ENCODE assay signal across 24 cellular contexts in the genomic region with DNA sequence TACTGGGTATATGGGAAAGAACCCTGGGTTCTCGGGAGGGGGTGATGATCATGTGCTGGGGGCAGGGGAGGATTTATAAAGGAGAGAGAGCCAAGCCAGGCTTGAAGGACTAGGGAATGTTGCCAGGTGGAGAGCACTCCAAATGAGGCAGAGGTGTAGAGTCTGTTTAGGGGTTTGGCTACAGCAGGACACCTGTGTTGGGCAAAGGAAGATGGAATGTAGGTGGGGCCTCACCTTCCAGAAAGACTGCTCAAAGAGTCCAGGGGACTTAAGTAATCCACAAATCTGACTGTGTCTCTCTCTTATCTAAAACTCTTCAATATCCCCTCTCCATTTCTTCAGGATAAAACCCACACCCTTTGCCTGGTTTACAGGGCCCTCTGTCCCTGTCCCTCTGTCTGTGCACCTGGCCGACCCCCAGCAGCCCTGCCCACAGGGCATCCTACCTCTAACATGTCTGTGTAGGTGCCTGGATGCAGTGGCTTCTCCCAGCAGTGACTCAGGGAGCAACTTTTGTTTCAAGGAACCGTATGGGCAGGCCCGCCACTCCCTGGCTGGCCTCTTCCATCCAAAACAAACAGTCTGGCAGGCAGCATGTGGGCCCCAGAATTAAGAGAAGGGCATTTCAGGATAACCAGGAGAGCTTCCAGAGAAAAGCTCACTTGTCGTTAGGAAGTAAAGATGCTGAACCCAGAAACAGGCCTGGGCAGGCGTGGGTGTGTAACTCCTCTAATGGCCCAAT. TPM values are rescaled to one million over a fixed set of nuclear protein-coding genes. Genes with fewer than 3 reads are reported as not detected.
A peak's percentile ranks its signal among the peaks of the same experiment; 100 is the strongest.
DNase-seq lines count a peak whose midpoint lies in the region; ATAC-seq and TF ChIP-seq lines count a peak whose summit lies in the region.
"Had no signal": no experiment of that assay in that cellular context is flagged by ENCODE, and none has a peak within 500 bp of the region (broad histone marks: within the 10 kb centered on the region; RNA-seq: fewer than 3 reads in every experiment).

No MANE protein-coding gene starts in this region.

- no peak overlapping the region for H3K27ac ChIP-seq in GM23248
- peak overlapping the region in 1 of 2 donors; percentile 28 for H3K27ac ChIP-seq in prostate gland
- H3K27ac ChIP-seq in spleen = no peak overlapping the region
- H3K27ac ChIP-seq in Peyer's patch = no peak overlapping the region
- H3K27ac ChIP-seq: KMS-11 had no signal

- H3K4me3 ChIP-seq in GM23248 = no peak overlapping the region
- H3K4me3 ChIP-seq in adipocyte (ENCODE audit: low read length) = no peak overlapping the region
- no peak overlapping the region for H3K4me3 ChIP-seq in foreskin fibroblast (ENCODE audit: low read depth in 1 of 2, low read length in 2 of 2)
- no peak overlapping the region for H3K4me3 ChIP-seq in prostate gland
- no peak overlapping the region for H3K4me3 ChIP-seq in spleen
- H3K4me3 ChIP-seq in Peyer's patch = no peak overlapping the region

- H3K27ac Mint-ChIP-seq in effector memory CD8-positive, alpha-beta T cell = peak overlapping the region in 1 of 2 donors; percentile 36
- H3K27ac Mint-ChIP-seq: activated B cell treated with CpG ODN at 0.5 μM for 24 hours; activated CD4-positive, alpha-beta memory T cell treated with anti-CD3 and anti-CD28 coated beads for 36 hours; activated T-cell treated with anti-CD3 and anti-CD28 coated beads, Interleukin-2, amount 50 U/mL, for 24 hours; natural killer cell treated with Interleukin-12 subunit alpha and Interleukin-12 subunit beta and Interleukin-15 and Interleukin-18, amount 100 ng/mL, for 72 hours; stimulated activated naive CD8-positive, alpha-beta T cell treated with anti-CD3 and anti-CD28 coated beads, Interleukin-15, Interleukin-2, amounts not matched to agents 100 ng/mL and 50 ng/mL, for 24 hours; type B pancreatic cell had no signal

- H3K4me1 Mint-ChIP-seq in effector memory CD8-positive, alpha-beta T cell (ENCODE audit: low read depth in 2 of 2) = no peaks in the 10 kb centered on the region
- H3K4me1 Mint-ChIP-seq: activated B cell treated with CpG ODN at 0.5 μM for 24 hours had no signal

- H3K27me3 ChIP-seq in GM23248 (replicated peaks; ENCODE audit: insufficient read depth) (peaks cover 10% of the 10 kb centered on the region; the same call in 1 of the 2 replicates), adipocyte (replicated peaks; ENCODE audit: control insufficient read depth, insufficient read depth, low read length) (peaks cover 14% of the 10 kb centered on the region), prostate gland (replicated peaks; ENCODE audit: insufficient read depth) (no peaks in the 10 kb centered on the region), spleen (replicated peaks in 1 of 7) (peaks cover 0 to 18% (median 0%) of the 10 kb centered on the region in 7 donors), Peyer's patch (no peaks in the 10 kb centered on the region)

- no peak overlapping the region for H3K9ac ChIP-seq in GM23248
- H3K9ac ChIP-seq in adipocyte (ENCODE audit: low read length) = no peak overlapping the region
- H3K9ac ChIP-seq: KMS-11 had no signal

- H2AFZ ChIP-seq in GM23248 = no peak overlapping the region

- no peak for TF ChIP-seq POLR2A in prostate gland (IDR thresholded peaks at IDR 0.05)
- TF ChIP-seq POLR2A in spleen (IDR thresholded peaks at IDR 0.05) = no peak
- no peak for TF ChIP-seq POLR2A in Peyer's patch (IDR thresholded peaks at IDR 0.05)

- no peak overlapping the region for H3K4me3 Mint-ChIP-seq in effector memory CD8-positive, alpha-beta T cell
- H3K4me3 Mint-ChIP-seq: activated B cell treated with CpG ODN at 0.5 μM for 24 hours; activated CD4-positive, alpha-beta memory T cell treated with anti-CD3 and anti-CD28 coated beads for 36 hours; activated T-cell treated with anti-CD3 and anti-CD28 coated beads, Interleukin-2, amount 50 U/mL, for 24 hours; CD4-positive, CD25-positive, alpha-beta regulatory T cell; natural killer cell treated with Interleukin-12 subunit alpha and Interleukin-12 subunit beta and Interleukin-15 and Interleukin-18, amount 100 ng/mL, for 72 hours; stimulated activated naive CD8-positive, alpha-beta T cell treated with anti-CD3 and anti-CD28 coated beads, Interleukin-15, Interleukin-2, amounts not matched to agents 100 ng/mL and 50 ng/mL, for 24 hours; type B pancreatic cell had no signal

- H4K20me1 ChIP-seq in GM23248 (ENCODE audit: insufficient read depth) = no peaks in the 10 kb centered on the region

- peak; percentile 13 for DNase-seq in GM23248
- DNase-seq in adipocyte (ENCODE audit: low read depth) = peak; percentile 24
- DNase-seq in foreskin fibroblast = peak; percentile 23 to 68
- peak; percentile 70 for DNase-seq in prostate gland (ENCODE audit: low spot score)
- DNase-seq in spleen = no peak
- no peak for DNase-seq in activated CD4-positive, alpha-beta T cell treated with anti-CD3 and anti-CD28 coated beads for 1 hour
- no peak for DNase-seq in Peyer's patch
- no peak for DNase-seq in effector memory CD8-positive, alpha-beta T cell
- DNase-seq: activated B cell treated with CpG ODN at 0.5 μM for 24 hours; activated CD4-positive, alpha-beta memory T cell treated with anti-CD3 and anti-CD28 coated beads for 36 hours; activated naive CD4-positive, alpha-beta T cell; activated T-cell treated with anti-CD3 and anti-CD28 coated beads, Interleukin-2, amount 50 U/mL, for 24 hours; CD4-positive, CD25-positive, alpha-beta regulatory T cell; effector CD8-positive, alpha-beta T cell; GOT3; MV-4-11; NCI-H1694; NCI-H345; PC-3; stimulated activated CD4-positive, alpha-beta T cell treated with anti-CD3 and anti-CD28 coated beads, Interleukin-2, amount 100 ng/mL, for 48 hours had no signal

- no peak overlapping the region for H3K4me2 ChIP-seq in GM23248 (ENCODE audit: unreplicated experiment)
- H3K4me2 ChIP-seq: KMS-11 had no signal

- H3F3A ChIP-seq in GM23248 (ENCODE audit: insufficient read depth) = no peaks in the 10 kb centered on the region

- H3K27me3 Mint-ChIP-seq in effector memory CD8-positive, alpha-beta T cell = peaks cover 18 to 20% of the 10 kb centered on the region in 2 donors

- WGBS in GM23248 (ENCODE audit: low coverage in 1 of 2, low lambda C conversion rate in 2 of 2, missing lambda C conversion rate in 2 of 2), 2 experiments = 41% methylated on average over 6 of the region's 6 CpGs
- WGBS in prostate gland = 19% methylated on average over 6 of the region's 6 CpGs
- 72 to 86% (median 79%) methylated on average over 6 of the region's 6 CpGs for WGBS in spleen, 5 donors

- H3K9me3 ChIP-seq in GM23248 (ENCODE audit: low read depth) = no peaks in the 10 kb centered on the region
- peaks cover 4% of the 10 kb centered on the region for H3K9me3 ChIP-seq in adipocyte (ENCODE audit: control insufficient read depth, low read length)
- no peaks in the 10 kb centered on the region for H3K9me3 ChIP-seq in prostate gland
- peaks cover 0 to 13% (median 3%) of the 10 kb centered on the region in 8 donors for H3K9me3 ChIP-seq in spleen
- no peaks in the 10 kb centered on the region for H3K9me3 ChIP-seq in Peyer's patch

- no peaks in the 10 kb centered on the region for H3K36me3 Mint-ChIP-seq in effector memory CD8-positive, alpha-beta T cell (ENCODE audit: insufficient read depth)
- H3K36me3 Mint-ChIP-seq: activated CD4-positive, alpha-beta memory T cell treated with anti-CD3 and anti-CD28 coated beads for 36 hours; natural killer cell treated with Interleukin-12 subunit alpha and Interleukin-12 subunit beta and Interleukin-15 and Interleukin-18, amount 100 ng/mL, for 72 hours; type B pancreatic cell had no signal

- H3K9me2 ChIP-seq in GM23248 (ENCODE audit: insufficient read depth) = no peaks in the 10 kb centered on the region

- TF ChIP-seq CTCF in foreskin fibroblast (IDR thresholded peaks at IDR 0.05; ENCODE audit: low read depth, low read length) (no peak), prostate gland (IDR thresholded peaks at IDR 0.05) (no peak), spleen (IDR thresholded peaks at IDR 0.05 in 8 of 11, conservative IDR thresholded peaks at IDR 0.05 in 3 of 11) (no peak), Peyer's patch (IDR thresholded peaks at IDR 0.05) (no peak)

- intact Hi-C loops in prostate gland (cut with DNase I) (no loop called here), spleen (cut with DNase I; ENCODE audit: low total_unique reads) (no loop called here)

- peaks cover 0 to 2% of the 10 kb centered on the region in 2 donors for H3K9me3 Mint-ChIP-seq in effector memory CD8-positive, alpha-beta T cell
- H3K9me3 Mint-ChIP-seq: type B pancreatic cell had no signal

- no peaks in the 10 kb centered on the region for H3K79me2 ChIP-seq in GM23248 (ENCODE audit: insufficient read depth)

- H3K4me1 ChIP-seq in GM23248 (ENCODE audit: insufficient read depth) (no peaks in the 10 kb centered on the region), adipocyte (ENCODE audit: control insufficient read depth, insufficient read depth, low read length) (no peaks in the 10 kb centered on the region), prostate gland (replicated peaks) (no peaks in the 10 kb centered on the region), spleen (no peaks in the 10 kb centered on the region), Peyer's patch (no peaks in the 10 kb centered on the region)

- no peak for ATAC-seq in effector memory CD8-positive, alpha-beta T cell (replicated peaks)
- ATAC-seq: natural killer cell treated with Interleukin-12 subunit alpha and Interleukin-12 subunit beta and Interleukin-15 and Interleukin-18, amount 100 ng/mL, for 72 hours; PC-3 had no signal

- H3K36me3 ChIP-seq in GM23248 (ENCODE audit: low read depth) (no peaks in the 10 kb centered on the region), adipocyte (ENCODE audit: control insufficient read depth, insufficient read depth, low read length, severe bottlenecking) (no peaks in the 10 kb centered on the region), prostate gland (no peaks in the 10 kb centered on the region), spleen (no peaks in the 10 kb centered on the region), Peyer's patch (no peaks in the 10 kb centered on the region)

- in situ Hi-C loops in GM23248 (cut with MboI) = no loop called here

RNA-seq across cellular contexts. Expression of a gene that starts 10.6 kb away (rescaled TPM):
- total RNA-seq in GM23248 (2014; rRNA removed; shearing (Covaris generic)) = 28.7 and 31.4 TPM in 2 replicates
- 39.0 and 41.0 TPM in 2 replicates for polyA plus RNA-seq in GM23248 (2016; fragmentation: Nextera tagmentation; extraction: Ambion mirVana)
- total RNA-seq in prostate gland = 10 to 100 TPM; 24.2 to 35.2 TPM
- total RNA-seq in spleen = 10 to 100 TPM; 19.3 to 31.1 (median 24.1) TPM
- 10 to 100 TPM in 1 of 3 donors, 1 to 10 TPM in 2; 7.9 to 10.6 (median 9.3) TPM for polyA plus RNA-seq in spleen
- 10 to 100 TPM; 15.7 to 62.0 (median 43.9) TPM for total RNA-seq in Peyer's patch

Comparison
In these comparisons a context has a peak if more than half of its experiments do, and no peak if none do; other contexts are left out.
1. DNase-seq: peak in GM23248 (single experiment), adipocyte (single experiment), foreskin fibroblast (2 of 2) and prostate gland (single experiment); none in spleen (single experiment), activated CD4-positive, alpha-beta T cell treated with anti-CD3 and anti-CD28 coated beads for 1 hour (single experiment), Peyer's patch (0 of 3) and effector memory CD8-positive, alpha-beta T cell (0 of 3).